In the genomic region with DNA sequence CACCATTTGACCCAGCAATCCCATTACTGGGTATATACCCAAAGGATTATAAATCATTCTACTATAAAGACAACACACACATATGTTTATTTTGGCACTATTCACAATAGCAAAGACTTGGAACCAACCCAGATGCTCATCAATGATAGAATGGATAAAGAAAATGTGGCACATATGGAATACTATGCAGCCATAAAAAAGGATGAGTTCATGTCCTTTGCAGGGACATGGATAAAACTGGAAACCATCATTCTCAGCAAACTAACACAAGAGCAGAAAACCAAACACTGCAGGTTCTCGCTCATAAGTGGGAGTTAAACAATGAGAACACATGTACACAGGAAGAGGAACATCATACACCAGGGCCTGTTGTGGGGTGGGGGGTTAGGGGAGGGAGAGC, we compare ENCODE assay signal across 8 cellular contexts. TPM values are rescaled to one million over a fixed set of nuclear protein-coding genes. Genes with fewer than 3 reads are reported as not detected.
"Had no signal": no experiment of that assay in that cellular context is flagged by ENCODE, and none has a peak within 500 bp of the region (broad histone marks: within the 10 kb centered on the region; RNA-seq: fewer than 3 reads in every experiment).

No MANE protein-coding gene starts in this region.

RNA-seq across cellular contexts. Expression of gene WNT7A, which starts 48.9 kb away (rescaled TPM):
- total RNA-seq: OCI-LY7, Peyer's patch, Right ventricle myocardium inferior, Right ventricle myocardium superior, SJCRH30, SJSA1, SK-MEL-5 had no signal
- polyA plus RNA-seq: SK-N-SH had no signal
